ENCODE assay signal across 8 cellular contexts in genomic region chr12:120249875-120250795, GRCh38. TPM values are rescaled to one million over a fixed set of nuclear protein-coding genes. Genes with fewer than 3 reads are reported as not detected.
A peak's percentile ranks its signal among the peaks of the same experiment; 100 is the strongest.
DNase-seq lines count a peak whose midpoint lies in the region; ATAC-seq and TF ChIP-seq lines count a peak whose summit lies in the region.

No MANE protein-coding gene starts in this region.

- peak overlapping the region; percentile 82 for H3K27ac Mint-ChIP-seq in activated CD4-positive, alpha-beta T cell treated with anti-CD3 and anti-CD28 coated beads, Interleukin-2, amount 10 ng/mL, durations not matched to agents 24 days and 14 days

- H3K4me1 Mint-ChIP-seq in activated CD4-positive, alpha-beta T cell treated with anti-CD3 and anti-CD28 coated beads, Interleukin-2, amount 10 ng/mL, durations not matched to agents 24 days and 14 days = peaks cover 68% of the 10 kb centered on the region

- TF ChIP-seq POLR2A in sigmoid colon (IDR thresholded peaks at IDR 0.05) = no peak

- no peaks in the 10 kb centered on the region for H3K9me3 Mint-ChIP-seq in activated CD4-positive, alpha-beta T cell treated with anti-CD3 and anti-CD28 coated beads, Interleukin-2, amount 10 ng/mL, durations not matched to agents 24 days and 14 days

- H3K27me3 ChIP-seq in sigmoid colon = no peaks in the 10 kb centered on the region

- peaks cover 39% of the 10 kb centered on the region for H3K36me3 Mint-ChIP-seq in activated CD4-positive, alpha-beta T cell treated with anti-CD3 and anti-CD28 coated beads, Interleukin-2, amount 10 ng/mL, durations not matched to agents 24 days and 14 days (ENCODE audit: low read depth)

- no peak overlapping the region for H3K4me2 ChIP-seq in OCI-LY7 (ENCODE audit: low read length)

- peak overlapping the region; percentile 70 for H3K4me3 Mint-ChIP-seq in activated CD4-positive, alpha-beta T cell treated with anti-CD3 and anti-CD28 coated beads, Interleukin-2, amount 10 ng/mL, durations not matched to agents 24 days and 14 days

- no TSS peak for BruUV-seq in OCI-LY7 (replicated peaks; lab: Mats Ljungman, UMichigan)

- H2AFZ ChIP-seq in OCI-LY7 (ENCODE audit: low read length) = no peak overlapping the region

- no peak for TF ChIP-seq EP300 in sigmoid colon (IDR thresholded peaks at IDR 0.05)

- H4K20me1 ChIP-seq in OCI-LY7 (ENCODE audit: insufficient read depth, low read length) = no peaks in the 10 kb centered on the region

- no peaks in the 10 kb centered on the region for H3K79me2 ChIP-seq in OCI-LY7 (ENCODE audit: insufficient read depth, low read depth, low read length)

- DNase-seq in activated CD4-positive, alpha-beta T cell treated with anti-CD3 and anti-CD28 coated beads, Interleukin-2, amount 10 ng/mL, durations not matched to agents 24 days and 14 days = peak; percentile 82
- DNase-seq in fibroblast of mammary gland (ENCODE audit: low read depth) (peak; percentile 55), sigmoid colon (peak; percentile 91), OCI-LY7 (ENCODE audit: low spot score) (no peak), NCI-H2171 treated with DMSO at 0.1 percent for 48 hours (lab: John Stamatoyannopoulos, UW) (no peak)

- H3K4me3 ChIP-seq in fibroblast of mammary gland (ENCODE audit: control insufficient read depth, low read depth, low read length) (no peak overlapping the region), sigmoid colon (peak overlapping the region in 1 of 4 donors; percentile 2), OCI-LY7 (ENCODE audit: low read depth, low read length, poor library complexity, severe bottlenecking) (no peak overlapping the region)

- POLR2A ChIA-PET in OCI-LY7 (lab: Charles Lee) = interaction anchor here (0.5 to 1.1 kb wide), 4 partner anchors 10 to 242 kb away, joined by 3 to 8 read pairs (median 4); no protein-coding TSS in a partner anchor

- CTCF ChIA-PET in OCI-LY7 (lab: Charles Lee; ENCODE audit: unreplicated experiment) = no interaction called here

- H3K27me3 Mint-ChIP-seq in activated CD4-positive, alpha-beta T cell treated with anti-CD3 and anti-CD28 coated beads, Interleukin-2, amount 10 ng/mL, durations not matched to agents 24 days and 14 days = no peaks in the 10 kb centered on the region

- peak; percentile 45 for ATAC-seq in GM19351 (IDR thresholded peaks at IDR 0.05; ENCODE audit: unreplicated experiment)
- no peak for ATAC-seq in HG02970 (IDR thresholded peaks at IDR 0.05; ENCODE audit: low FRiP score, unreplicated experiment)
- no peak for ATAC-seq in HG02571 (IDR thresholded peaks at IDR 0.05; ENCODE audit: unreplicated experiment)

- peaks cover 0 to 97% (median 76%) of the 10 kb centered on the region in 4 donors for H3K4me1 ChIP-seq in sigmoid colon
- peaks cover 8% of the 10 kb centered on the region for H3K4me1 ChIP-seq in OCI-LY7 (ENCODE audit: insufficient read depth, low read length, poor library complexity, severe bottlenecking)

- H3K27ac ChIP-seq in sigmoid colon = peak overlapping the region; percentile 70 to 96 (median 82)
- H3K27ac ChIP-seq in OCI-LY7 (ENCODE audit: low read depth, low read length, poor library complexity, severe bottlenecking) = no peak overlapping the region

- intact Hi-C loops in activated CD4-positive, alpha-beta T cell treated with anti-CD3 and anti-CD28 coated beads, Interleukin-2, amount 10 ng/mL, durations not matched to agents 24 days and 14 days (cut with micrococcal nuclease) = no loop called here
- intact Hi-C loops in sigmoid colon (cut with DNase I) (no loop called here), OCI-LY7 (cut with micrococcal nuclease; ENCODE audit: unreplicated experiment) (no loop called here)

- 54 to 77% methylated on average over 8 of the region's 8 CpGs for WGBS in sigmoid colon, 2 donors

- no peaks in the 10 kb centered on the region for H3K9me3 ChIP-seq in sigmoid colon
- no peaks in the 10 kb centered on the region for H3K9me3 ChIP-seq in OCI-LY7 (ENCODE audit: low read length)

- no peaks in the 10 kb centered on the region for H3K9me2 ChIP-seq in OCI-LY7 (ENCODE audit: insufficient read depth, low read length)

- H3K36me3 ChIP-seq in sigmoid colon (peaks cover 0 to 6% (median 0%) of the 10 kb centered on the region in 4 donors), OCI-LY7 (ENCODE audit: insufficient read depth, low read length) (no peaks in the 10 kb centered on the region)

- TF ChIP-seq CTCF in fibroblast of mammary gland (conservative IDR thresholded peaks at IDR 0.05; ENCODE audit: control insufficient read depth, insufficient read depth, low read depth, low read length) = no peak
- TF ChIP-seq CTCF in sigmoid colon (IDR thresholded peaks at IDR 0.05) = no peak
- no peak for TF ChIP-seq CTCF in OCI-LY7 (conservative IDR thresholded peaks at IDR 0.05; ENCODE audit: low read length)

RNA-seq across cellular contexts. Expression of gene PXN, which starts 15.4 kb away (rescaled TPM):
- total RNA-seq in activated CD4-positive, alpha-beta T cell treated with anti-CD3 and anti-CD28 coated beads, Interleukin-2, amount 10 ng/mL, durations not matched to agents 24 days and 14 days = 48.4 and 51.2 TPM in 2 replicates
- total RNA-seq in sigmoid colon (100 to 1,000 TPM in 1 of 4 donors, 10 to 100 TPM in 3; 41.0 to 127 (median 42.7) TPM), OCI-LY7 (2022) (22.9 and 25.9 TPM in 2 replicates)
- polyA plus RNA-seq in sigmoid colon = 100 to 1,000 TPM in 2 of 3 donors, 10 to 100 TPM in 1; 79.3 to 111 (median 101) TPM
- 5.5 and 8.6 TPM in 2 replicates for total RNA-seq in OCI-LY7 (2014; rRNA removed; shearing (Covaris generic))

RNA-seq across cellular contexts. Expression of gene RNU4-2, which starts 41.6 kb away (rescaled TPM):
- total RNA-seq in activated CD4-positive, alpha-beta T cell treated with anti-CD3 and anti-CD28 coated beads, Interleukin-2, amount 10 ng/mL, durations not matched to agents 24 days and 14 days = 5,486 and 6,492 TPM in 2 replicates
- total RNA-seq in sigmoid colon (under 1 TPM; under 0.01 TPM), OCI-LY7 (2022) (1,646 and 3,315 TPM in 2 replicates)
- polyA plus RNA-seq in sigmoid colon = not detected
- total RNA-seq in OCI-LY7 (2014; rRNA removed; shearing (Covaris generic)) = under 0.01 TPM in 1 of 2 replicates, not detected in the other

RNA-seq across cellular contexts. Expression of gene RNU4-1, which starts 42.9 kb away (rescaled TPM):
- total RNA-seq in activated CD4-positive, alpha-beta T cell treated with anti-CD3 and anti-CD28 coated beads, Interleukin-2, amount 10 ng/mL, durations not matched to agents 24 days and 14 days = 2,196 and 2,563 TPM in 2 replicates
- under 1 TPM in 3 of 4 donors, not detected in 1; under 0.01 TPM for total RNA-seq in sigmoid colon
- polyA plus RNA-seq in sigmoid colon = not detected
- total RNA-seq in OCI-LY7 (2014; rRNA removed; shearing (Covaris generic)) = under 0.01 TPM in 1 of 2 replicates, not detected in the other
- 1,670 and 3,289 TPM in 2 replicates for total RNA-seq in OCI-LY7 (2022)

RNA-seq across cellular contexts. Expression of gene RPLP0, which starts 49.2 kb away (rescaled TPM):
- 2,659 and 2,699 TPM in 2 replicates for total RNA-seq in activated CD4-positive, alpha-beta T cell treated with anti-CD3 and anti-CD28 coated beads, Interleukin-2, amount 10 ng/mL, durations not matched to agents 24 days and 14 days
- total RNA-seq in sigmoid colon (1,000 to 10,000 TPM; 2,593 to 3,468 (median 2,960) TPM), OCI-LY7 (2022) (2,996 and 3,206 TPM in 2 replicates)
- 1,000 to 10,000 TPM; 3,521 to 5,499 (median 3,713) TPM for polyA plus RNA-seq in sigmoid colon
- total RNA-seq in OCI-LY7 (2014; rRNA removed; shearing (Covaris generic)) = 5,868 and 6,057 TPM in 2 replicates

RNA-seq across cellular contexts. Expression of gene SIRT4, which starts 52.0 kb away (rescaled TPM):
- 1.1 and 2.5 TPM in 2 replicates for total RNA-seq in activated CD4-positive, alpha-beta T cell treated with anti-CD3 and anti-CD28 coated beads, Interleukin-2, amount 10 ng/mL, durations not matched to agents 24 days and 14 days
- total RNA-seq in sigmoid colon = 1 to 10 TPM; 2.8 to 3.6 (median 3.2) TPM
- 1 to 10 TPM in 1 of 3 donors, under 1 TPM in 2; 0.69 to 1.2 (median 0.92) TPM for polyA plus RNA-seq in sigmoid colon
- 0.54 and 2.1 TPM in 2 replicates for total RNA-seq in OCI-LY7 (2014; rRNA removed; shearing (Covaris generic))
- 1.4 and 2.2 TPM in 2 replicates for total RNA-seq in OCI-LY7 (2022)

Comparison
In these comparisons a context has a peak if more than half of its experiments do, and no peak if none do; other contexts are left out.
1. DNase-seq: peak in activated CD4-positive, alpha-beta T cell treated with anti-CD3 and anti-CD28 coated beads, Interleukin-2, amount 10 ng/mL, durations not matched to agents 24 days and 14 days (single experiment), fibroblast of mammary gland (single experiment) and sigmoid colon (single experiment); none in OCI-LY7 (single experiment) and NCI-H2171 treated with DMSO at 0.1 percent for 48 hours (single experiment).